Comparison of ENCODE assay signal across 9 cellular contexts in genomic region chr3:152835311-152836102, GRCh38. TPM values are rescaled to one million over a fixed set of nuclear protein-coding genes. Genes with fewer than 3 reads are reported as not detected.
DNase-seq lines count a peak whose midpoint lies in the region; ATAC-seq and TF ChIP-seq lines count a peak whose summit lies in the region.
"Had no signal": no experiment of that assay in that cellular context is flagged by ENCODE, and none has a peak within 500 bp of the region (broad histone marks: within the 10 kb centered on the region; RNA-seq: fewer than 3 reads in every experiment).

No MANE protein-coding gene starts in this region.

- DNase-seq in NCI-H345 (lab: John Stamatoyannopoulos, UW) (peak; percentile 5), NCI-H345 treated with DMSO at 0.1 percent for 48 hours (lab: John Stamatoyannopoulos, UW; ENCODE audit: unreplicated experiment) (no peak), IMR-90 (peak; percentile 4), fibroblast of pulmonary artery (ENCODE audit: low read depth) (peak; percentile 75), natural killer cell (no peak), SHP77 treated with DMSO at 0.1 percent for 48 hours (lab: John Stamatoyannopoulos, UW) (no peak)
- DNase-seq: DND-41 had no signal

- TF ChIP-seq CTCF in IMR-90 (conservative IDR thresholded peaks at IDR 0.05; ENCODE audit: low read depth, low read length) = no peak
- TF ChIP-seq CTCF in WI38 (IDR thresholded peaks at IDR 0.05; ENCODE audit: low read depth, low read length) = no peak
- peak; percentile 34 for TF ChIP-seq CTCF in fibroblast of pulmonary artery (IDR thresholded peaks at IDR 0.05; ENCODE audit: low read length, missing control alignments)
- no peak for TF ChIP-seq CTCF in natural killer cell (IDR thresholded peaks at IDR 0.05)

- 7% methylated on average over 30 of the region's 74 CpGs; no CpG with 5 or more reads in 1 of the 2 experiments for WGBS in IMR-90 (ENCODE audit: extremely low coverage in 2 of 2, insufficient read length in 1 of 2), 2 experiments

- H3K56ac ChIP-seq in IMR-90 (ENCODE audit: extremely low read depth, insufficient read depth, low read length) = no peak overlapping the region

- H3K27me3 ChIP-seq in IMR-90 (ENCODE audit: control insufficient read depth, insufficient read depth, low read length) = peaks cover 19% of the 10 kb centered on the region

- dilution Hi-C loops in IMR-90 (cut with HindIII; ENCODE audit: low sequenced_read_pairs, unreplicated experiment) = no loop called here

- H2AK5ac ChIP-seq in IMR-90 (ENCODE audit: low read depth, low read length) = no peak overlapping the region

- H4K5ac ChIP-seq in IMR-90 (ENCODE audit: low read depth, low read length) = no peak overlapping the region

- H2AK9ac ChIP-seq in IMR-90 (replicated peaks; ENCODE audit: low read depth, low read length, poor library complexity) = no peak overlapping the region

- H3K9me3 Mint-ChIP-seq in natural killer cell = no peaks in the 10 kb centered on the region

- peak overlapping the region; percentile 83 for H3K4me2 ChIP-seq in IMR-90 (ENCODE audit: low read depth, low read length)

- no peaks in the 10 kb centered on the region for H3K36me3 ChIP-seq in IMR-90 (ENCODE audit: control insufficient read depth, insufficient read depth, low read length)

- H2AFZ ChIP-seq in IMR-90 (replicated peaks; ENCODE audit: low read length, poor library complexity) = peak overlapping the region; percentile 92

- no peak for TF ChIP-seq POLR2A in IMR-90 (IDR thresholded peaks at IDR 0.05; ENCODE audit: low read depth, low read length)

- no peaks in the 10 kb centered on the region for H3K9me3 ChIP-seq in IMR-90 (ENCODE audit: control insufficient read depth, insufficient read depth, low read length)

- POLR2A ChIA-PET in IMR-90 (lab: Charles Lee; ENCODE audit: unreplicated experiment) = no interaction called here

- BruUV-seq in IMR-90 (replicated peaks; lab: Mats Ljungman, UMichigan) = no TSS peak

- H3K4me3 ChIP-seq in IMR-90 (ENCODE audit: insufficient read depth, low read depth, low read length) (peak overlapping the region; percentile 39), WI38 (ENCODE audit: low read depth, low read length) (peak overlapping the region; percentile 39), fibroblast of pulmonary artery (replicated peaks; ENCODE audit: low read depth, low read length) (peak overlapping the region; percentile 76)

- CTCF ChIA-PET in IMR-90 (lab: Yijun Ruan, JAX) = no interaction called here

- peak overlapping the region; percentile 89 for H3K4me3 Mint-ChIP-seq in natural killer cell

- intact Hi-C loops in IMR-90 (cut with micrococcal nuclease) (no loop called here), natural killer cell (cut with micrococcal nuclease) (no loop called here)

- ATAC-seq in GM21717 (IDR thresholded peaks at IDR 0.05; ENCODE audit: unreplicated experiment) = peak; percentile 65
- ATAC-seq in IMR-90 (ENCODE audit: low read depth) = peak; percentile 74
- peak; percentile 26 to 67 (median 50) for ATAC-seq in natural killer cell

- no peak overlapping the region for H3K18ac ChIP-seq in IMR-90 (ENCODE audit: low read depth, low read length)

- H3K27ac Mint-ChIP-seq in natural killer cell = no peak overlapping the region

- peaks cover 8 to 9% of the 10 kb centered on the region in 2 donors for H3K27me3 Mint-ChIP-seq in natural killer cell (ENCODE audit: low read depth in 2 of 2)

- H4K20me1 ChIP-seq in IMR-90 (ENCODE audit: insufficient read depth, low read length) = no peaks in the 10 kb centered on the region

- H3K36me3 Mint-ChIP-seq in natural killer cell = no peaks in the 10 kb centered on the region

- no peak overlapping the region for H3K4ac ChIP-seq in IMR-90 (ENCODE audit: low read depth, low read length)

- H2BK20ac ChIP-seq in IMR-90 (ENCODE audit: low read depth, low read length) = no peak overlapping the region

- no peak overlapping the region for H3K27ac ChIP-seq in IMR-90 (ENCODE audit: insufficient read depth, low read length)

- H2BK120ac ChIP-seq in IMR-90 (ENCODE audit: low read depth, low read length) = no peak overlapping the region

- H3K4me1 Mint-ChIP-seq in natural killer cell = peaks cover 11 to 17% of the 10 kb centered on the region in 2 donors

- no peak overlapping the region for H4K91ac ChIP-seq in IMR-90 (ENCODE audit: insufficient read depth, low read depth, low read length)

- no peak for TF ChIP-seq RAD21 in IMR-90 (IDR thresholded peaks at IDR 0.05; ENCODE audit: low read length)

- H3K4me1 ChIP-seq in IMR-90 (ENCODE audit: control insufficient read depth, insufficient read depth, low read length) = no peaks in the 10 kb centered on the region; the same call in 1 of the 2 replicates

- no peaks in the 10 kb centered on the region for H3K79me1 ChIP-seq in IMR-90 (ENCODE audit: low read depth in 1 of 2, low read length in 2 of 2)

- no peak overlapping the region for H4K8ac ChIP-seq in IMR-90 (ENCODE audit: low read depth in 2 of 2, low read length in 2 of 2)

- no peak overlapping the region for H3K23ac ChIP-seq in IMR-90 (ENCODE audit: low read depth, low read length)

- H3K9ac ChIP-seq in IMR-90 (ENCODE audit: low read depth, low read length) = no peak overlapping the region

- no peak overlapping the region for H2BK5ac ChIP-seq in IMR-90 (ENCODE audit: low read depth, low read length, poor library complexity, severe bottlenecking)

- H3K14ac ChIP-seq in IMR-90 (replicated peaks; ENCODE audit: low read depth, low read length) = no peak overlapping the region

- in situ Hi-C loops in IMR-90 (cut with MboI; ENCODE audit: low sequenced_read_pairs) = no loop called here

- no peak overlapping the region for H2BK15ac ChIP-seq in IMR-90 (ENCODE audit: low read depth, low read length)

- no peaks in the 10 kb centered on the region for H3K9me1 ChIP-seq in IMR-90 (ENCODE audit: insufficient read depth, low read length)

TF ChIP-seq in IMR-90, 13 proteins besides CTCF, POLR2A, EP300 and RAD21:
- TF ChIP-seq RCOR1 (IDR thresholded peaks at IDR 0.05; ENCODE audit: insufficient replicate concordance, low read length) (no peak), RFX5 (IDR thresholded peaks at IDR 0.05; ENCODE audit: low read depth, low read length) (no peak), NFE2L2 (IDR thresholded peaks at IDR 0.05; ENCODE audit: low read depth, low read length) (no peak), CHD1 (IDR thresholded peaks at IDR 0.05; ENCODE audit: low read depth, low read length) (no peak), MAFK (IDR thresholded peaks at IDR 0.05; ENCODE audit: low read depth, low read length) (no peak), BHLHE40 (IDR thresholded peaks at IDR 0.05; ENCODE audit: low read depth, low read length) (no peak), MXI1 (IDR thresholded peaks at IDR 0.05; ENCODE audit: borderline replicate concordance, low read depth, low read length) (no peak), MAZ (IDR thresholded peaks at IDR 0.05; ENCODE audit: borderline replicate concordance, low read depth, low read length) (no peak), FOS (IDR thresholded peaks at IDR 0.05; ENCODE audit: low read depth, low read length) (no peak), USF2 (IDR thresholded peaks at IDR 0.05; ENCODE audit: low read depth, low read length) (no peak)
- TF ChIP-seq, protein P1, sequence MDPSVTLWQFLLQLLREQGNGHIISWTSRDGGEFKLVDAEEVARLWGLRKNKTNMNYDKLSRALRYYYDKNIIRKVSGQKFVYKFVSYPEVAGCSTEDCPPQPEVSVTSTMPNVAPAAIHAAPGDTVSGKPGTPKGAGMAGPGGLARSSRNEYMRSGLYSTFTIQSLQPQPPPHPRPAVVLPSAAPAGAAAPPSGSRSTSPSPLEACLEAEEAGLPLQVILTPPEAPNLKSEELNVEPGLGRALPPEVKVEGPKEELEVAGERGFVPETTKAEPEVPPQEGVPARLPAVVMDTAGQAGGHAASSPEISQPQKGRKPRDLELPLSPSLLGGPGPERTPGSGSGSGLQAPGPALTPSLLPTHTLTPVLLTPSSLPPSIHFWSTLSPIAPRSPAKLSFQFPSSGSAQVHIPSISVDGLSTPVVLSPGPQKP (IDR thresholded peaks at IDR 0.05; ENCODE audit: borderline replicate concordance, low read depth, low read length) = no peak

RNA-seq across cellular contexts. Expression of gene P2RY1, which starts 0.6 kb away (rescaled TPM):
- total RNA-seq in IMR-90 (2012; rRNA removed) (under 0.01 TPM in 1 of 2 replicates, not detected in the other), natural killer cell (1 to 10 TPM; 1.0 to 2.0 (median 1.4) TPM)
- polyA plus RNA-seq in IMR-90 (2012; rRNA removed) = not detected in 2 replicates
- 0.01 TPM in 1 of 2 replicates, not detected in the other for polyA plus RNA-seq in IMR-90 (2012; cell fraction: cytosol; rRNA removed)
- not detected in 2 replicates for polyA plus RNA-seq in IMR-90 (2012; cell fraction: nucleus; rRNA removed; ENCODE audit: low replicate concordance)

Comparison
In these comparisons a context has a peak if more than half of its experiments do, and no peak if none do; other contexts are left out.
1. DNase-seq: peak in NCI-H345 (single experiment), IMR-90 (single experiment) and fibroblast of pulmonary artery (single experiment); none in NCI-H345 treated with DMSO at 0.1 percent for 48 hours (single experiment), natural killer cell (single experiment) and SHP77 treated with DMSO at 0.1 percent for 48 hours (single experiment).
2. Peak in every context shown above with its lines, with median percentiles within 50 percentile points of each other: ATAC-seq and H3K4me3 ChIP-seq.